In the genomic region with DNA sequence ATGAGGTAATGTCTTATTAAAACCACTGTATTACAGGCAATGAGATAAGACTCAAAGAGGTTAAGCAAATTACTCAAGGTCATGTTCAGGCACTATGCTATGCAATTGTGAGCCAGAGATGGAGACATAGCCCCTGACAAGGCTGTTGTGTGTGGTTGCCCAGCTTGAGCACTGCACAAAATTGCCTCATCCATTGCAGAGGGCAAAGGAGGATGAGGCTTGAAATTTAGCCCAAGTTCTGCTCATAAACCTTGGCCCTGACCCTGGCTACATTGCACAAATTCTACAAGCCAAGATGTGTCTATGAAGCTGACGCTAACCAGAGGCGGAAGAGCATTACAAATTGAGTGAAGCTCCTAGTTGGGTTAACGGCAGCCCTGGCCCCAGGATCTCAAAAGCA, we compare ENCODE assay signal across 29 cellular contexts.
A peak's percentile ranks its signal among the peaks of the same experiment; 100 is the strongest.
DNase-seq lines count a peak whose midpoint lies in the region; ATAC-seq and TF ChIP-seq lines count a peak whose summit lies in the region.
"Had no signal": no experiment of that assay in that cellular context is flagged by ENCODE, and none has a peak within 500 bp of the region (broad histone marks: within the 10 kb centered on the region; RNA-seq: fewer than 3 reads in every experiment).

No MANE protein-coding gene starts in this region.

- TF ChIP-seq POLR2A in tibial nerve (IDR thresholded peaks at IDR 0.05): no peak

- TF ChIP-seq EP300 in tibial nerve (IDR thresholded peaks at IDR 0.05): no peak

- WGBS in tibial nerve, 2 donors: 82 to 88% methylated on average over 3 of the region's 3 CpGs

- peak; percentile 57 for ATAC-seq in left ventricle myocardium superior
- ATAC-seq: A549; activated naive CD8-positive, alpha-beta T cell treated with anti-CD3 and anti-CD28 coated beads, Interleukin-2, amount 50 U/mL, for 24 hours; SK-N-SH treated with all-trans-retinoic acid at 6 μM for 48 hours; stimulated activated memory B cell treated with anti-CD40 and anti-IgM and Interleukin-4, amounts not matched to agents 10 μg/mL and 1 μg/mL and 100 μg/mL, for 72 hours had no signal

- no peaks in the 10 kb centered on the region for H3K27me3 ChIP-seq in left ventricle myocardium inferior (ENCODE audit: low read depth)
- no peaks in the 10 kb centered on the region for H3K27me3 ChIP-seq in tibial nerve
- H3K27me3 ChIP-seq: BE2C, right lobe of liver, vagina had no signal

- H3K27ac ChIP-seq in left ventricle myocardium inferior (replicated peaks) (no peak overlapping the region), tibial nerve (no peak overlapping the region)
- H3K27ac ChIP-seq: A549, parathyroid adenoma, right lobe of liver, vagina, VCaP had no signal

- no peaks in the 10 kb centered on the region for H3K9me3 ChIP-seq in left ventricle myocardium inferior (replicated peaks)
- no peaks in the 10 kb centered on the region for H3K9me3 ChIP-seq in tibial nerve
- H3K9me3 ChIP-seq: A549, BE2C, right lobe of liver, vagina had no signal

- TF ChIP-seq CTCF in left ventricle myocardium inferior (IDR thresholded peaks at IDR 0.05; ENCODE audit: borderline replicate concordance) (no peak), fibroblast of the aortic adventitia (IDR thresholded peaks at IDR 0.05; ENCODE audit: insufficient read depth, low read length) (no peak), tibial nerve (IDR thresholded peaks at IDR 0.05) (no peak)

- no peaks in the 10 kb centered on the region for H3K36me3 ChIP-seq in left ventricle myocardium inferior
- no peaks in the 10 kb centered on the region for H3K36me3 ChIP-seq in tibial nerve
- H3K36me3 ChIP-seq: BE2C, right lobe of liver, vagina had no signal

- H3K4me3 ChIP-seq in left ventricle myocardium inferior (no peak overlapping the region), fibroblast of the aortic adventitia (ENCODE audit: low read depth, low read length) (no peak overlapping the region), tibial nerve (no peak overlapping the region)
- H3K4me3 ChIP-seq: A549, right lobe of liver, vagina had no signal

- H3K4me1 ChIP-seq in left ventricle myocardium inferior: peaks cover 22% of the 10 kb centered on the region
- H3K4me1 ChIP-seq in tibial nerve: peaks cover 0 to 8% (median 0%) of the 10 kb centered on the region in 4 donors
- H3K4me1 ChIP-seq: A549, BE2C, parathyroid adenoma had no signal

- DNase-seq in left ventricle myocardium superior (no peak), left ventricle myocardium inferior (no peak), SIG-M5 (lab: John Stamatoyannopoulos, UW) (peak; percentile 49), fibroblast of the aortic adventitia (ENCODE audit: low read depth) (peak; percentile 37), COR-L47 (lab: John Stamatoyannopoulos, UW) (no peak), NCI-H82 (lab: John Stamatoyannopoulos, UW) (no peak), tibial nerve (ENCODE audit: low spot score in 2 of 2) (no peak)
- no peak for DNase-seq in activated T-cell treated with anti-CD3 and anti-CD28 coated beads, Interleukin-2, amount 50 U/mL, for 1 hour
- DNase-seq: activated CD4-positive, alpha-beta T cell treated with anti-CD3 and anti-CD28 coated beads for 48 hours; activated gamma-delta T cell; activated naive CD8-positive, alpha-beta T cell treated with anti-CD3 and anti-CD28 coated beads, Interleukin-2, amount 50 U/mL, for 24 hours; activated T-cell treated with anti-CD3 and anti-CD28 coated beads, Interleukin-2, amount 50 U/mL, for 24 hours; BE2C; DMS153; IMR-90; kidney glomerular epithelial cell; NCI-H2029; NCI-H526; right lobe of liver; RPMI8226; stimulated activated CD4-positive, alpha-beta T cell treated with anti-CD3 and anti-CD28 coated beads, Interleukin-12 subunit alpha, Interleukin-12 subunit beta, amount 100 ng/mL, for 4 hours; stimulated activated CD4-positive, alpha-beta T cell treated with anti-CD3 and anti-CD28 coated beads, Interleukin-4, amount 100 ng/mL, for 24 hours; substantia nigra had no signal

- intact Hi-C loops in left ventricle myocardium superior (cut with micrococcal nuclease) (no loop called here), left ventricle myocardium inferior (cut with micrococcal nuclease) (no loop called here)

Comparison
In these comparisons a context has a peak if more than half of its experiments do, and no peak if none do; other contexts are left out.
1. DNase-seq: peak in SIG-M5 (single experiment) and fibroblast of the aortic adventitia (single experiment); none in left ventricle myocardium superior (single experiment), left ventricle myocardium inferior (single experiment), COR-L47 (single experiment), activated T-cell treated with anti-CD3 and anti-CD28 coated beads, Interleukin-2, amount 50 U/mL, for 1 hour (single experiment), NCI-H82 (single experiment) and tibial nerve (0 of 2).